34 cellular contexts compared by ENCODE assay signal in genomic region chr1:147470079-147470478, GRCh38.
"Had no signal": no experiment of that assay in that cellular context is flagged by ENCODE, and none has a peak within 500 bp of the region (broad histone marks: within the 10 kb centered on the region; RNA-seq: fewer than 3 reads in every experiment).

No MANE protein-coding gene starts in this region.

- H3K36me3 ChIP-seq: adrenal gland, cardiac muscle cell, WERI-Rb-1 had no signal

- H3K4me3 ChIP-seq: adrenal gland, body of pancreas, cardiac muscle cell had no signal

- FAIRE-seq: astrocyte had no signal

- H3K9me3 ChIP-seq: adrenal gland, body of pancreas had no signal

- ATAC-seq: activated CD4-positive, CD25-positive, alpha-beta regulatory T cell treated with anti-CD3 and anti-CD28 coated beads, Interleukin-2, amount 50 U/mL, for 24 hours; activated CD8-positive, alpha-beta T cell treated with anti-CD3 and anti-CD28 coated beads for 36 hours; activated naive CD4-positive, alpha-beta T cell treated with anti-CD3 and anti-CD28 coated beads, Interleukin-2, amount 50 U/mL, for 72 hours; activated T-cell treated with anti-CD3 and anti-CD28 coated beads, Interleukin-2, amount 50 U/mL, for 4 hours; activated T-cell treated with anti-CD3 and anti-CD28 coated beads, Interleukin-2, amount 50 U/mL, for 72 hours; activated T-helper 17 cell treated with anti-CD3 and anti-CD28 coated beads, Interleukin-2, amount 50 U/mL, for 72 hours; body of pancreas; WTC11 had no signal

- H3K4me1 ChIP-seq: adrenal gland had no signal

- DNase-seq: activated CD4-positive, alpha-beta memory T cell treated with anti-CD3 and anti-CD28 coated beads for 36 hours; activated CD4-positive, alpha-beta T cell treated with anti-CD3 and anti-CD28 coated beads for 4 hours; activated CD4-positive, alpha-beta T cell treated with anti-CD3 and anti-CD28 coated beads, Interleukin-2, amount 10 ng/mL, durations not matched to agents 24 days and 14 days; activated CD4-positive, alpha-beta T cell treated with anti-CD3 and anti-CD28 coated beads, Interleukin-2, amount 50 U/mL, for 1 hour; activated CD4-positive, alpha-beta T cell treated with anti-CD3 and anti-CD28 coated beads, Interleukin-2, amount 50 U/mL, for 4 hours; activated CD4-positive, CD25-positive, alpha-beta regulatory T cell; activated CD8-positive, alpha-beta memory T cell treated with anti-CD3 and anti-CD28 coated beads, Interleukin-2, amount 50 U/mL, for 4 hours; activated CD8-positive, alpha-beta T cell treated with anti-CD3 and anti-CD28 coated beads for 36 hours; activated effector memory CD4-positive, alpha-beta T cell treated with anti-CD3 and anti-CD28 coated beads, Interleukin-2, amount 50 U/mL, for 16 hours; activated gamma-delta T cell treated with Interleukin-2 at 50 U/mL for 16 hours; activated naive CD4-positive, alpha-beta T cell; activated naive CD4-positive, alpha-beta T cell treated with anti-CD3 and anti-CD28 coated beads for 36 hours; activated naive CD4-positive, alpha-beta T cell treated with anti-CD3 and anti-CD28 coated beads, Interleukin-2, amount 50 U/mL, for 16 hours; activated naive CD8-positive, alpha-beta T cell treated with anti-CD3 and anti-CD28 coated beads for 36 hours; activated T-cell treated with anti-CD3 and anti-CD28 coated beads for 4 hours; activated T-cell treated with anti-CD3 and anti-CD28 coated beads, Interleukin-2, amount 50 U/mL, for 1 hour; activated T-cell treated with anti-CD3 and anti-CD28 coated beads, Interleukin-2, amount 50 U/mL, for 4 hours; activated T-cell treated with anti-CD3 and anti-CD28 coated beads, Interleukin-2, amount 50 U/mL, for 72 hours; adrenal gland; amniotic stem cell; aorta; body of pancreas; caudate nucleus; cerebellar nuclear complex; T-helper 1 cell; T-helper 2 cell; T-helper 9 cell; WERI-Rb-1 had no signal
